In genomic region chr5:61604626-61605025, GRCh38 we compare ENCODE assay signal across 17 cellular contexts.
DNase-seq lines count a peak whose midpoint lies in the region; ATAC-seq and TF ChIP-seq lines count a peak whose summit lies in the region.
"Had no signal": no experiment of that assay in that cellular context is flagged by ENCODE, and none has a peak within 500 bp of the region (broad histone marks: within the 10 kb centered on the region; RNA-seq: fewer than 3 reads in every experiment).

No MANE protein-coding gene starts in this region.

- TF ChIP-seq POLR2A in gastroesophageal sphincter (IDR thresholded peaks at IDR 0.05) (no peak), esophagus muscularis mucosa (IDR thresholded peaks at IDR 0.05; ENCODE audit: low read depth) (no peak)

- intact Hi-C loops in esophagus muscularis mucosa (cut with DNase I) = no loop called here

- H4K20me1 ChIP-seq in osteoblast (ENCODE audit: insufficient read depth, low read length) = no peaks in the 10 kb centered on the region

- peaks cover 12% of the 10 kb centered on the region for H3K27me3 ChIP-seq in osteoblast (ENCODE audit: insufficient read depth, low read length)
- peaks cover 3% of the 10 kb centered on the region for H3K27me3 ChIP-seq in gastroesophageal sphincter
- H3K27me3 ChIP-seq in esophagus muscularis mucosa = no peaks in the 10 kb centered on the region

- CTCF ChIA-PET in RWPE1 (lab: Yijun Ruan, JAX) = interaction anchor here (2.0 kb wide), 1 partner anchor 54 kb away, joined by 4 read pairs; no protein-coding TSS in a partner anchor

- H3K36me3 ChIP-seq in osteoblast (ENCODE audit: insufficient read depth, low read length) = no peaks in the 10 kb centered on the region
- H3K36me3 ChIP-seq in gastroesophageal sphincter = no peaks in the 10 kb centered on the region
- H3K36me3 ChIP-seq in esophagus muscularis mucosa = no peaks in the 10 kb centered on the region

- POLR2A ChIA-PET in RWPE1 (lab: Yijun Ruan, JAX; ENCODE audit: low non-redundant PET) = no interaction called here

- TF ChIP-seq CTCF in AG10803 (conservative IDR thresholded peaks at IDR 0.05; ENCODE audit: low read length) (no peak), RWPE1 (conservative IDR thresholded peaks at IDR 0.05; ENCODE audit: low read depth) (no peak), osteoblast (IDR thresholded peaks at IDR 0.05; ENCODE audit: extremely low read depth, low read depth, low read length) (no peak), gastroesophageal sphincter (IDR thresholded peaks at IDR 0.05) (no peak), esophagus muscularis mucosa (IDR thresholded peaks at IDR 0.05) (no peak)

- H3K9me3 ChIP-seq in osteoblast (ENCODE audit: low read depth, low read length) (no peaks in the 10 kb centered on the region), gastroesophageal sphincter (no peaks in the 10 kb centered on the region), esophagus muscularis mucosa (no peaks in the 10 kb centered on the region)

- H3K4me1 ChIP-seq in osteoblast (ENCODE audit: insufficient read depth, low read length) (peaks cover 5% of the 10 kb centered on the region), gastroesophageal sphincter (peaks cover 0 to 18% (median 0%) of the 10 kb centered on the region in 3 donors), esophagus muscularis mucosa (peaks cover 0 to 13% (median 8%) of the 10 kb centered on the region in 4 donors)

- peak; percentile 14 for ATAC-seq in esophagus mucosa
- no peak for ATAC-seq in GM19452 (IDR thresholded peaks at IDR 0.05; ENCODE audit: unreplicated experiment)
- no peak for ATAC-seq in gastroesophageal sphincter
- ATAC-seq: HCT116, K562 had no signal

- no peak overlapping the region for H3K4me3 ChIP-seq in AG10803 (ENCODE audit: low read length)
- H3K4me3 ChIP-seq in osteoblast (ENCODE audit: insufficient read depth, low read length) = no peak overlapping the region
- no peak overlapping the region for H3K4me3 ChIP-seq in gastroesophageal sphincter
- no peak overlapping the region for H3K4me3 ChIP-seq in esophagus muscularis mucosa
- H3K4me3 ChIP-seq: K562 had no signal

- 70 to 100% methylated on average over 1 to 2 of the region's 5 CpGs for WGBS in gastroesophageal sphincter (ENCODE audit: low coverage in 1 of 2), 2 donors
- WGBS in esophagus muscularis mucosa = 85% methylated on average over 4 of the region's 5 CpGs

- TF ChIP-seq EP300 in gastroesophageal sphincter (IDR thresholded peaks at IDR 0.05) (no peak), esophagus muscularis mucosa (IDR thresholded peaks at IDR 0.05) (no peak)

- H3K4me2 ChIP-seq in osteoblast (ENCODE audit: insufficient read depth, low read length) = no peak overlapping the region

- peak overlapping the region; percentile 39 for H2AFZ ChIP-seq in osteoblast (ENCODE audit: low read length)

- H3K27ac ChIP-seq in RWPE1 (no peak overlapping the region), osteoblast (ENCODE audit: low read depth, low read length) (no peak overlapping the region), gastroesophageal sphincter (no peak overlapping the region), esophagus muscularis mucosa (replicated peaks in 1 of 4) (no peak overlapping the region)

- DNase-seq in AG10803 (ENCODE audit: low read depth) (peak; percentile 8), RWPE1 (ENCODE audit: low spot score) (peak; percentile 36), osteoblast (ENCODE audit: insufficient read length, low spot score, missing footprints) (no peak), RKO (ENCODE audit: low spot score) (no peak), esophagus muscularis mucosa (ENCODE audit: extremely low spot score) (no peak)
- DNase-seq: AML-193, GDM1, NCI-H1092 treated with DMSO at 0.1 percent for 48 hours, NCI-H187 treated with DMSO at 0.1 percent for 48 hours, NCI-H446, NCI-H748 treated with DMSO at 0.1 percent for 48 hours, SHP77 had no signal

- H3K79me2 ChIP-seq in osteoblast (ENCODE audit: insufficient read depth, low read length) = no peaks in the 10 kb centered on the region

Comparison
In these comparisons a context has a peak if more than half of its experiments do, and no peak if none do; other contexts are left out.
1. DNase-seq: peak in AG10803 (single experiment) and RWPE1 (single experiment); none in osteoblast (single experiment), RKO (single experiment) and esophagus muscularis mucosa (single experiment).